ENCODE assay signal across 1 cellular context in genomic region chr22:36201630-36202312, GRCh38.
A peak's percentile ranks its signal among the peaks of the same experiment; 100 is the strongest.
TF ChIP-seq lines count a peak whose summit lies in the region.

Gene APOL4 (minus strand): TSS chr22:36201809. CDS start chr22:36201734, 75 bp downstream.

TF ChIP-seq in K562, 482 proteins besides CTCF, POLR2A, EP300 and RAD21 (continued from another document and continues in another):
- TF ChIP-seq ZNF232 (CRISPR knock-in tag; IDR thresholded peaks at IDR 0.05) (no peak), RBM34 (IDR thresholded peaks at IDR 0.05; ENCODE audit: borderline replicate concordance, insufficient read depth, low read length) (no peak), HEY1 (CRISPR knock-in tag; IDR thresholded peaks at IDR 0.05; ENCODE audit: borderline replicate concordance) (no peak), GTF3C2 (IDR thresholded peaks at IDR 0.05; ENCODE audit: borderline replicate concordance, extremely low read depth, insufficient read length) (no peak), PHF8 (IDR thresholded peaks at IDR 0.05; ENCODE audit: borderline replicate concordance, low read length) (peak; percentile 59; the same call in 1 of the 2 replicates), TRIM25 (IDR thresholded peaks at IDR 0.05; ENCODE audit: borderline replicate concordance) (no peak), E2F1 (CRISPR knock-in tag; IDR thresholded peaks at IDR 0.05) (no peak), TSHZ1 (CRISPR knock-in tag; IDR thresholded peaks at IDR 0.05) (no peak), MLLT1 (IDR thresholded peaks at IDR 0.05) (peak in 1 of 2 experiments; percentile 89; a peak in 2 of 4 replicates), RBM17 (IDR thresholded peaks at IDR 0.05; ENCODE audit: borderline replicate concordance, low read depth, low read length) (no peak), SIN3A (IDR thresholded peaks at IDR 0.05; ENCODE audit: borderline replicate concordance in 2 of 2, control insufficient read depth in 1 of 2, low read depth in 2 of 2, low read length in 2 of 2) (peak in 1 of 2 experiments; percentile 6; a peak in 1 of 4 replicates), ZNF41 (CRISPR knock-in tag; conservative IDR thresholded peaks at IDR 0.05) (no peak), SMAD2 (IDR thresholded peaks at IDR 0.05; ENCODE audit: low read depth, low read length) (no peak), RBM25 (IDR thresholded peaks at IDR 0.05; ENCODE audit: low read depth, low read length, severe bottlenecking) (no peak), E2F3 (CRISPR knock-in tag; IDR thresholded peaks at IDR 0.05) (no peak), HNRNPH1 (optimal IDR thresholded peaks at IDR 0.05; ENCODE audit: low read depth, low read length) (no peak), YY1 (IDR thresholded peaks at IDR 0.05; ENCODE audit: borderline replicate concordance in 1 of 3, control insufficient read depth in 1 of 3, extremely low read depth in 1 of 3, insufficient read depth in 3 of 3, insufficient read length in 1 of 3, insufficient replicate concordance in 2 of 3, low read depth in 1 of 3, low read length in 2 of 3) (peak in 1 of 3 experiments; percentile 4), ZBTB2 (IDR thresholded peaks at IDR 0.05) (no peak), FOXO4 (CRISPR knock-in tag; IDR thresholded peaks at IDR 0.05) (no peak), SREBF2 (CRISPR knock-in tag; IDR thresholded peaks at IDR 0.05) (no peak), BRCA1 (IDR thresholded peaks at IDR 0.05) (no peak), BRCA1 (CRISPR knock-in tag; IDR thresholded peaks at IDR 0.05) (no peak), DLX4 (CRISPR knock-in tag; IDR thresholded peaks at IDR 0.05) (no peak), RUNX1 (IDR thresholded peaks at IDR 0.05; ENCODE audit: low read depth) (no peak), RNF219 (CRISPR knock-in tag; IDR thresholded peaks at IDR 0.05) (no peak), ZNF133 (CRISPR knock-in tag; IDR thresholded peaks at IDR 0.05) (no peak), MTA3 (IDR thresholded peaks at IDR 0.05; ENCODE audit: borderline replicate concordance) (peak; percentile 51; the same call in 1 of the 2 replicates), CBX8 (IDR thresholded peaks at IDR 0.05; ENCODE audit: borderline replicate concordance, extremely low read depth, low read depth, low read length, poor library complexity, severe bottlenecking) (no peak), ZNF639 (CRISPR knock-in tag; conservative IDR thresholded peaks at IDR 0.05 in 1 of 2, IDR thresholded peaks at IDR 0.05 in 1 of 2) (no peak), ELK3 (CRISPR knock-in tag; IDR thresholded peaks at IDR 0.05) (no peak), ZNF23 (CRISPR knock-in tag; IDR thresholded peaks at IDR 0.05) (no peak), TAF9B (IDR thresholded peaks at IDR 0.05; ENCODE audit: partially characterized antibody) (peak; percentile 66), CHCHD3 (CRISPR knock-in tag; IDR thresholded peaks at IDR 0.05) (no peak), ARID3A (IDR thresholded peaks at IDR 0.05; ENCODE audit: borderline replicate concordance, low read depth, low read length) (no peak)
